ENCODE assay signal across 11 cellular contexts in the genomic region with DNA sequence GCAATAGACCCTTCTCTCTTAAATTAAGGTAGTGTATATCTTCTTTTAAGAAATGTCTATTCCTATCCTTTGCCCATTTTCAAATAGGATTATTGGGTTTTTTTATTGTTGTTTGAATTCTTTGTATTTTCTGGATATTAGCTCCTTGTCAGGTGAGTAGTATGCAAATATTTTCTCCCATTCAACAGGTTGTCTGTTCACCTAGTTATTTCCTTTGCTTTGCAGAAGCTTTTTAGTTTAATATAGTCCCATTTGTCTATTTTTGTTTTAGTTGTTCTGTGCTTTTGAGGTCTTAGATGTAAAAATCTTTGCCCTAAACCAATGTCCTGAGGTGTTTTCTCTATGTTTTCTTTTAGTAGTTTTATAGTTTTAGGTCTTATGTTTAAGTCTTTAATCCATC.
"Had no signal": no experiment of that assay in that cellular context is flagged by ENCODE, and none has a peak within 500 bp of the region (broad histone marks: within the 10 kb centered on the region; RNA-seq: fewer than 3 reads in every experiment).

No MANE protein-coding gene starts in this region.

- DNase-seq: GM23248, GOT3, H7, H9, HCEC 1CT, HFFc6 had no signal

- H3K27ac Mint-ChIP-seq: H9, HFFc6 had no signal

- H3K36me3 ChIP-seq: HAP-1 had no signal

- H3K27ac ChIP-seq: GM23248 had no signal

- H3K4me3 ChIP-seq: GM23248, GM23338, HAP-1 had no signal

- ATAC-seq: GM23338, HCT116 had no signal

- H3K9me3 Mint-ChIP-seq: GM23338, H9, HFFc6 had no signal

- FAIRE-seq: H1, H54 had no signal

- H3K4me3 Mint-ChIP-seq: GM23338, H9, HFFc6 had no signal

- H3K9me3 ChIP-seq: HAP-1 had no signal
